ENCODE assay signal across 1 cellular context in genomic region chr17:18184143-18185007, GRCh38.
TF ChIP-seq lines count a peak whose summit lies in the region.

No MANE protein-coding gene starts in this region.

TF ChIP-seq in GM12878, 131 proteins besides CTCF, POLR2A, EP300 and RAD21 (continued from another document):
- TF ChIP-seq NR2C1 (IDR thresholded peaks at IDR 0.05): no peak
- TF ChIP-seq, protein P1, sequence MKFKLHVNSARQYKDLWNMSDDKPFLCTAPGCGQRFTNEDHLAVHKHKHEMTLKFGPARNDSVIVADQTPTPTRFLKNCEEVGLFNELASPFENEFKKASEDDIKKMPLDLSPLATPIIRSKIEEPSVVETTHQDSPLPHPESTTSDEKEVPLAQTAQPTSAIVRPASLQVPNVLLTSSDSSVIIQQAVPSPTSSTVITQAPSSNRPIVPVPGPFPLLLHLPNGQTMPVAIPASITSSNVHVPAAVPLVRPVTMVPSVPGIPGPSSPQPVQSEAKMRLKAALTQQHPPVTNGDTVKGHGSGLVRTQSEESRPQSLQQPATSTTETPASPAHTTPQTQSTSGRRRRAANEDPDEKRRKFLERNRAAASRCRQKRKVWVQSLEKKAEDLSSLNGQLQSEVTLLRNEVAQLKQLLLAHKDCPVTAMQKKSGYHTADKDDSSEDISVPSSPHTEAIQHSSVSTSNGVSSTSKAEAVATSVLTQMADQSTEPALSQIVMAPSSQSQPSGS (IDR thresholded peaks at IDR 0.05; ENCODE audit: low read length): no peak
- TF ChIP-seq, protein P2, sequence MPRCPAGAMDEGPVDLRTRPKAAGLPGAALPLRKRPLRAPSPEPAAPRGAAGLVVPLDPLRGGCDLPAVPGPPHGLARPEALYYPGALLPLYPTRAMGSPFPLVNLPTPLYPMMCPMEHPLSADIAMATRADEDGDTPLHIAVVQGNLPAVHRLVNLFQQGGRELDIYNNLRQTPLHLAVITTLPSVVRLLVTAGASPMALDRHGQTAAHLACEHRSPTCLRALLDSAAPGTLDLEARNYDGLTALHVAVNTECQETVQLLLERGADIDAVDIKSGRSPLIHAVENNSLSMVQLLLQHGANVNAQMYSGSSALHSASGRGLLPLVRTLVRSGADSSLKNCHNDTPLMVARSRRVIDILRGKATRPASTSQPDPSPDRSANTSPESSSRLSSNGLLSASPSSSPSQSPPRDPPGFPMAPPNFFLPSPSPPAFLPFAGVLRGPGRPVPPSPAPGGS (IDR thresholded peaks at IDR 0.05; ENCODE audit: borderline replicate concordance, insufficient read depth, low read depth, low read length, poor library complexity, severe bottlenecking): no peak
- TF ChIP-seq ZBTB40 (IDR thresholded peaks at IDR 0.05; ENCODE audit: borderline replicate concordance): no peak
- no peak for TF ChIP-seq RFX5 (IDR thresholded peaks at IDR 0.05; ENCODE audit: low read depth, low read length)
- TF ChIP-seq CREB1 (IDR thresholded peaks at IDR 0.05; ENCODE audit: low read depth): peak; percentile 90
- no peak for TF ChIP-seq TCF12 (IDR thresholded peaks at IDR 0.05; ENCODE audit: low read depth, low read length)
- 0 out of 2 replicates have a peak, but pooled peaks have one; percentile 29 for TF ChIP-seq POLR2AphosphoS5 (IDR thresholded peaks at IDR 0.05; ENCODE audit: low read length)
- no peak for TF ChIP-seq LARP7 (IDR thresholded peaks at IDR 0.05)
TF ChIP-seq in GM12878: peak in this region for 8.
